Comparison of ENCODE assay signal across 1 cellular context in the genomic region with DNA sequence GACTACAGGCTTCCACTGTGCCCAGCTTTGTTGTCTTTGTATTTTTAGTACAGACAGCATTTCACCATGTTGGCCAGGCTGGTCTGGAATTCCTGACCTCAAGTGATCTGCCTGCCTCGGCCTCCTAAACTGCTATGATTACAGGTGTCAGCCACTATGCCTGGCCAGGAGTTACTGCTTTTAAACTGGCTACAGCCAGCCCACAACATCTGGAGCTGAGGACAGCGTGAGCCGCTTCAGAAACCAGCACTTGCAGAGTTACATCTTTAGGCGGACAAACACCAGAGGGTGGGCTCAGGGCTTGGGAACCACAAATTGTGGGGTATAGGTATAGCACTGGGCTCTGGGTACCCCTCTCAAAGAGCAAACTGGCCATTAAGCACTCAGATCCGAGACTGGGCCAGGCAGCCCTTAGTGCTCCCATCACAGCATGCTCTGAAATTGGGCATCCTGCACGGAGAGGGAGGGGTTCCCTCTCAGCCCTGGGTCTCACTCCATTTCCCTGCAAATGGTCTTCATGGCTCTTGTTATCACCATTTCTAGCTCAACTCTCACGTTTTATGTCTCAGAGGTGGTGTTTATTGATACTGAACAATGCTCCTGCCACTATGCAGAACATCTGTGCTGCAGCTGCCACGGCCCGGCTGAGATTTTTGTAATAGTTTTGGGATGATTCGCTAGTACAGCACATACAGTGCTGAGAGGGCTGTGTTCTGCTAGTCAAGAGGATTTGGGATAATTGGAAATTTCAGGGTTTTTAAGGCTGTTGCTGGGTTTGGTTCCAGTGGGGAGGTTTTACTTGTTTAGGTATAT.
TF ChIP-seq lines count a peak whose summit lies in the region.

No MANE protein-coding gene starts in this region.

TF ChIP-seq in HepG2, 621 proteins besides CTCF, POLR2A, EP300 and RAD21 (continued from another document):
- TF ChIP-seq, protein P1, sequence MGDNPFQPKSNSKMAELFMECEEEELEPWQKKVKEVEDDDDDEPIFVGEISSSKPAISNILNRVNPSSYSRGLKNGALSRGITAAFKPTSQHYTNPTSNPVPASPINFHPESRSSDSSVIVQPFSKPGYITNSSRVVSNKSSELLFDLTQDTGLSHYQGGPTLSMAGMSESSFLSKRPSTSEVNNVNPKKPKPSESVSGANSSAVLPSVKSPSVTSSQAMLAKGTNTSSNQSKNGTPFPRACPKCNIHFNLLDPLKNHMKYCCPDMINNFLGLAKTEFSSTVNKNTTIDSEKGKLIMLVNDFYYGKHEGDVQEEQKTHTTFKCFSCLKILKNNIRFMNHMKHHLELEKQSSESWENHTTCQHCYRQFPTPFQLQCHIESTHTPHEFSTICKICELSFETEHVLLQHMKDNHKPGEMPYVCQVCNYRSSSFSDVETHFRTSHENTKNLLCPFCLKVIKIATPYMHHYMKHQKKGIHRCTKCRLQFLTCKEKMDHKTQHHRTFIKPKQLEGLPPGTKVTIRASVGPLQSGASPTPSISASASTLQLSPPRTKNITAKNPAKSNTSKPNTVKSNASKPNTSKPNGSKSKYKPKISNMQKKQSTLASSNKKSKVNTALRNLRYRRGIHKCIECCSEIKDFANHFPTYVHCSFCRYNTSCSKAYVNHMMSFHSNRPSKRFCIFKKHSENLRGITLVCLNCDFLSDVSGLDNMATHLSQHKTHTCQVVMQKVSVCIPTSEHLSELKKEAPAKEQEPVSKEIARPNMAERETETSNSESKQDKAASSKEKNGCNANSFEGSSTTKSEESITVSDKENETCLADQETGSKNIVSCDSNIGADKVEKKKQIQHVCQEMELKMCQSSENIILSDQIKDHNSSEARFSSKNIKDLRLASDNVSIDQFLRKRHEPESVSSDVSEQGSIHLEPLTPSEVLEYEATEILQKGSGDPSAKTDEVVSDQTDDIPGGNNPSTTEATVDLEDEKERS (CRISPR knock-in tag; IDR thresholded peaks at IDR 0.05): no peak
- no peak for TF ChIP-seq RBFOX2 (IDR thresholded peaks at IDR 0.05; ENCODE audit: low read depth, low read length)
